23 cellular contexts compared by ENCODE assay signal in the genomic region with DNA sequence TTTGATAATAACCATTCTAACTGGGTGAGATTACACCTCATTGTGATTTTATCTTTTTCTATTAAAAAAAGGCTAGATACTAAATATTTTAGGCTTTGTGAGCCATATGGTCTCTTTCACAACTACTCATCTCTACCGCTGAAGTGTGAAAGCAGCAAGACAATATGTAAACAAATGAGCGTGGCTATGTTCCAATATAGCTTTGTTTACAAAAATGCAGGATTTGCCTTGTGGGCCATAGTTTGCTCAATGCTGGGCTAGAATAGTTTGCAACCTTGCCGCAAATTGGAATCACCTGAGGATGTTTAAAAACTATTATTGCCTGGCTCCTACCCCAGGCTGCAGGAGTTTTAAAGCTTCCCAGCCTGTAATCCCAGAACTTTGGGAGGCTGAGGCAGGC. TPM values are rescaled to one million over a fixed set of nuclear protein-coding genes. Genes with fewer than 3 reads are reported as not detected.
DNase-seq lines count a peak whose midpoint lies in the region; ATAC-seq and TF ChIP-seq lines count a peak whose summit lies in the region.
"Had no signal": no experiment of that assay in that cellular context is flagged by ENCODE, and none has a peak within 500 bp of the region (broad histone marks: within the 10 kb centered on the region; RNA-seq: fewer than 3 reads in every experiment).

No MANE protein-coding gene starts in this region.

- no peak overlapping the region for H3K27ac Mint-ChIP-seq in activated T-helper 17 cell treated with anti-CD3 and anti-CD28 coated beads, Interleukin-2, amount 50 U/mL, for 72 hours
- no peak overlapping the region for H3K27ac Mint-ChIP-seq in activated T-cell treated with anti-CD3 and anti-CD28 coated beads, Interleukin-2, amount 50 U/mL, for 24 hours
- H3K27ac Mint-ChIP-seq: GM23338, IgD-negative memory B cell had no signal

- no peak overlapping the region for H3K4me3 Mint-ChIP-seq in activated T-helper 17 cell treated with anti-CD3 and anti-CD28 coated beads, Interleukin-2, amount 50 U/mL, for 72 hours
- H3K4me3 Mint-ChIP-seq in activated T-cell treated with anti-CD3 and anti-CD28 coated beads, Interleukin-2, amount 50 U/mL, for 24 hours, result no peak overlapping the region
- H3K4me3 Mint-ChIP-seq: CD4-positive, alpha-beta memory T cell; GM23338; IgD-negative memory B cell had no signal

- TF ChIP-seq CTCF in LNCaP clone FGC (IDR thresholded peaks at IDR 0.05; ENCODE audit: control insufficient read depth, extremely low read depth, insufficient read depth), result no peak

- H3K27me3 Mint-ChIP-seq in activated T-helper 17 cell treated with anti-CD3 and anti-CD28 coated beads, Interleukin-2, amount 50 U/mL, for 72 hours, result no peaks in the 10 kb centered on the region
- H3K27me3 Mint-ChIP-seq in activated T-cell treated with anti-CD3 and anti-CD28 coated beads, Interleukin-2, amount 50 U/mL, for 24 hours, result no peaks in the 10 kb centered on the region
- H3K27me3 Mint-ChIP-seq: CD4-positive, alpha-beta memory T cell had no signal

- no peak overlapping the region for H3K4me3 ChIP-seq in LNCaP clone FGC (ENCODE audit: low read depth, low read length)
- H3K4me3 ChIP-seq: BLaER1 treated with 17β-estradiol and CSF1 and Interleukin-3, amounts not matched to agents 10 nM and 100 nM; GM23338 had no signal

- peak; percentile 36 for DNase-seq in DMS53 (lab: John Stamatoyannopoulos, UW)
- peak; percentile 17 for DNase-seq in LNCaP clone FGC (ENCODE audit: low read depth)
- peak; percentile 21 for DNase-seq in cerebellum (ENCODE audit: low spot score)
- no peak for DNase-seq in left lobe of liver (ENCODE audit: low spot score)
- no peak for DNase-seq in germinal center (ENCODE audit: low spot score)
- no peak for DNase-seq in activated T-cell treated with anti-CD3 and anti-CD28 coated beads, Interleukin-2, amount 50 U/mL, for 24 hours
- no peak for DNase-seq in SKM-1 treated with dmso at 0.1 percent for 144 hours (lab: John Stamatoyannopoulos, UW; ENCODE audit: unreplicated experiment)
- DNase-seq: 8988T; CD4-positive, alpha-beta memory T cell; GDM1; Karpas-422; NCI-H1417; NCI-H187 treated with DMSO at 0.1 percent for 48 hours; NCI-H345; NCI-H524 had no signal

- peak; percentile 57 for ATAC-seq in left lobe of liver
- ATAC-seq in activated T-helper 17 cell treated with anti-CD3 and anti-CD28 coated beads, Interleukin-2, amount 50 U/mL, for 72 hours (replicated peaks), result no peak
- ATAC-seq: GM23338, Right ventricle myocardium inferior had no signal

- peaks cover 22% of the 10 kb centered on the region for H3K36me3 Mint-ChIP-seq in activated T-helper 17 cell treated with anti-CD3 and anti-CD28 coated beads, Interleukin-2, amount 50 U/mL, for 72 hours (ENCODE audit: low read depth)
- H3K36me3 Mint-ChIP-seq in activated T-cell treated with anti-CD3 and anti-CD28 coated beads, Interleukin-2, amount 50 U/mL, for 24 hours (ENCODE audit: low read depth), result peaks cover 15% of the 10 kb centered on the region

- peaks cover 6% of the 10 kb centered on the region for H3K9me3 Mint-ChIP-seq in activated T-helper 17 cell treated with anti-CD3 and anti-CD28 coated beads, Interleukin-2, amount 50 U/mL, for 72 hours
- peaks cover 13% of the 10 kb centered on the region for H3K9me3 Mint-ChIP-seq in activated T-cell treated with anti-CD3 and anti-CD28 coated beads, Interleukin-2, amount 50 U/mL, for 24 hours

- H3K4me1 Mint-ChIP-seq in activated T-helper 17 cell treated with anti-CD3 and anti-CD28 coated beads, Interleukin-2, amount 50 U/mL, for 72 hours, result peaks cover under 1% of the 10 kb centered on the region
- H3K4me1 Mint-ChIP-seq in activated T-cell treated with anti-CD3 and anti-CD28 coated beads, Interleukin-2, amount 50 U/mL, for 24 hours (ENCODE audit: low read depth), result peaks cover 8% of the 10 kb centered on the region
- H3K4me1 Mint-ChIP-seq: GM23338, IgD-negative memory B cell had no signal

RNA-seq across cellular contexts. Expression of gene GPR150, which starts 10.2 kb away (rescaled TPM):
- total RNA-seq in cerebellum (not detected), left lobe of liver (0.23 TPM)
- total RNA-seq in activated T-helper 17 cell treated with anti-CD3 and anti-CD28 coated beads, Interleukin-2, amount 50 U/mL, for 72 hours, result under 1 TPM; 0.35 to 0.61 TPM
- total RNA-seq: MCF 10A, OCI-LY7, Right ventricle myocardium inferior, SK-MEL-5 had no signal

RNA-seq across cellular contexts. Expression of gene RFESD, which starts 36.9 kb away (rescaled TPM):
- total RNA-seq in cerebellum (4.0 TPM), left lobe of liver (1.6 TPM)
- 1 to 10 TPM; 4.2 to 9.3 TPM for total RNA-seq in activated T-helper 17 cell treated with anti-CD3 and anti-CD28 coated beads, Interleukin-2, amount 50 U/mL, for 72 hours

RNA-seq across cellular contexts. Expression of gene ARSK, which starts 54.8 kb away (rescaled TPM):
- total RNA-seq in cerebellum (10.1 TPM), left lobe of liver (3.9 TPM)
- total RNA-seq in activated T-helper 17 cell treated with anti-CD3 and anti-CD28 coated beads, Interleukin-2, amount 50 U/mL, for 72 hours, result 1 to 10 TPM; 7.4 to 7.8 TPM

RNA-seq across cellular contexts. Expression of gene SKIC3, which starts 54.9 kb away (rescaled TPM):
- 181 TPM for total RNA-seq in cerebellum
- 32.6 TPM for total RNA-seq in left lobe of liver
- 10 to 100 TPM; 69.1 to 84.4 TPM for total RNA-seq in activated T-helper 17 cell treated with anti-CD3 and anti-CD28 coated beads, Interleukin-2, amount 50 U/mL, for 72 hours

Comparison
In these comparisons a context has a peak if more than half of its experiments do, and no peak if none do; other contexts are left out.
1. DNase-seq: peak in DMS53 (single experiment), LNCaP clone FGC (single experiment) and cerebellum (single experiment); none in left lobe of liver (single experiment), germinal center (single experiment), activated T-cell treated with anti-CD3 and anti-CD28 coated beads, Interleukin-2, amount 50 U/mL, for 24 hours (single experiment) and SKM-1 treated with dmso at 0.1 percent for 144 hours (single experiment).